ENCODE assay signal across 8 cellular contexts in the genomic region with DNA sequence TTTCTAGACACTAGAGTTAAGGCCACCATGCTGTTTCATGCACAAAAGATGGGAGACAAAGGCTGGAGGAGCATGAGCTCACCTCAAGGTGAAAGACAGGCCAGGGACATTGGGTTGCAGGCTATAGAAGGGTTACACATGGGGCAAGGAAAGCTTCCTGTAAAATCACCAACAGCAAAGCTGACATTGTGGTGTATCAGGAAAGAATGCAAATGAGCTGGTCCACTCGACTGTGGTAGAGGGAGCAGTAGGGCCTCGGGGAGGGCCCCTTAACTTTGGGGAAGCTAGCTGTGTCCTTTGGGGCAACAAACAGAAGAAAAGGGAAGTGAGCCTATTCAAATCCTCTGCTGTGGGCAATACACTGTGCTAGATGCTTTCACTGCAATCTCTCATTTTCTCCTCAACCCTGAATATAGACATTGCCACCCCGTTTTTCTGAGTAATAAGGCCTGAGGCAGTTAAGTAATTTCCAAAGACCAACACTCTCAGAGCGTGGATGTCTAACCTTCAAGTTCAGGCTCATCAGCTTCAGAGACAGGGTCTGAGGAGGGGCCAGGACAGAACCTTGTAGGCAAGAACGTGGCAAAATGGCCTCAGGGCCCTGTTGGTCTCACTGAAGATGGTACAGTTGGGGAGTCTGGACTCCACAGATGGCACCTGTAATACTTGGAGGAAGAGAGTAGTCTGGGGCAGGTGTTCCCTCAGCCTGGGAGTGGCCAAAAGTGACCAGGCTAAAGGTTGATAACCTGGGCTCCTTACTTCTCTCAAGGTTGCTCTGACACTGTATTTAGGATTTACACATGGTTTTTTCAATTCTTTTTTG. TPM values are rescaled to one million over a fixed set of nuclear protein-coding genes. Genes with fewer than 3 reads are reported as not detected.
DNase-seq lines count a peak whose midpoint lies in the region; ATAC-seq and TF ChIP-seq lines count a peak whose summit lies in the region.

No MANE protein-coding gene starts in this region.

- H3K79me2 ChIP-seq in neural progenitor cell (ENCODE audit: low read depth): no peaks in the 10 kb centered on the region

- POLR2A ChIA-PET in activated B cell treated with CpG ODN at 0.5 μM for 24 hours (lab: Charles Lee): interaction anchor here (0.6 to 3.5 kb wide), 12 partner anchors 8 to 1119 kb away, joined by 3 to 29 read pairs (median 4); a partner anchor contains a TSS

- DNase-seq in GDM1 (lab: John Stamatoyannopoulos, UW) (peak; percentile 80), activated B cell treated with CpG ODN at 0.5 μM for 24 hours (peak; percentile 57), BE2C (no peak), retina (no peak), neural progenitor cell (ENCODE audit: low spot score) (no peak)

- ATAC-seq in GM19328 (IDR thresholded peaks at IDR 0.05; ENCODE audit: unreplicated experiment) (peak; percentile 99), HG03196 (IDR thresholded peaks at IDR 0.05; ENCODE audit: unreplicated experiment) (peak; percentile 98), activated B cell treated with CpG ODN at 0.5 μM for 24 hours (ENCODE audit: low read depth) (peak; percentile 96)

- peaks cover 86% of the 10 kb centered on the region for H3K4me1 Mint-ChIP-seq in activated B cell treated with CpG ODN at 0.5 μM for 24 hours
- H3K4me1 Mint-ChIP-seq in stimulated activated naive CD8-positive, alpha-beta T cell treated with anti-CD3 and anti-CD28 coated beads, Interleukin-15, Interleukin-2, amounts not matched to agents 100 ng/mL and 50 ng/mL, for 24 hours (ENCODE audit: low read depth): peaks cover 76% of the 10 kb centered on the region
- no peaks in the 10 kb centered on the region for H3K4me1 Mint-ChIP-seq in neural progenitor cell

- TF ChIP-seq CTCF in activated B cell treated with CpG ODN at 0.5 μM for 24 hours (IDR thresholded peaks at IDR 0.05) (no peak), BE2C (IDR thresholded peaks at IDR 0.05; ENCODE audit: low read depth, low read length) (no peak), neural progenitor cell (IDR thresholded peaks at IDR 0.05) (no peak)

- H2AFZ ChIP-seq in neural progenitor cell (replicated peaks): no peak overlapping the region

- no peak overlapping the region for H3K27ac ChIP-seq in neural progenitor cell

- H3K36me3 Mint-ChIP-seq in activated B cell treated with CpG ODN at 0.5 μM for 24 hours (ENCODE audit: low read depth): no peaks in the 10 kb centered on the region
- no peaks in the 10 kb centered on the region for H3K36me3 Mint-ChIP-seq in stimulated activated naive CD8-positive, alpha-beta T cell treated with anti-CD3 and anti-CD28 coated beads, Interleukin-15, Interleukin-2, amounts not matched to agents 100 ng/mL and 50 ng/mL, for 24 hours (ENCODE audit: low read depth)
- no peaks in the 10 kb centered on the region for H3K36me3 Mint-ChIP-seq in neural progenitor cell

- H4K20me1 ChIP-seq in neural progenitor cell (ENCODE audit: low read depth): no peaks in the 10 kb centered on the region

- intact Hi-C loops in activated B cell treated with CpG ODN at 0.5 μM for 24 hours (cut with micrococcal nuclease): loop anchor here (1.0 to 2.0 kb wide), 7 partner anchors 17 to 147 kb away; a partner anchor contains a TSS

- CTCF ChIA-PET in activated B cell treated with CpG ODN at 0.5 μM for 24 hours (lab: Charles Lee): interaction anchor here (0.6 to 2.7 kb wide), 3 partner anchors 32 to 66 kb away, joined by 3 to 44 read pairs (median 6); no protein-coding TSS in a partner anchor

- peaks cover 5% of the 10 kb centered on the region for H3K27me3 ChIP-seq in BE2C
- no peaks in the 10 kb centered on the region for H3K27me3 ChIP-seq in neural progenitor cell

- H3K9me3 Mint-ChIP-seq in activated B cell treated with CpG ODN at 0.5 μM for 24 hours: no peaks in the 10 kb centered on the region
- H3K9me3 Mint-ChIP-seq in stimulated activated naive CD8-positive, alpha-beta T cell treated with anti-CD3 and anti-CD28 coated beads, Interleukin-15, Interleukin-2, amounts not matched to agents 100 ng/mL and 50 ng/mL, for 24 hours: no peaks in the 10 kb centered on the region
- no peaks in the 10 kb centered on the region for H3K9me3 Mint-ChIP-seq in neural progenitor cell

- no peak overlapping the region for H3K4me2 ChIP-seq in neural progenitor cell

- H3K4me1 ChIP-seq in BE2C (no peaks in the 10 kb centered on the region), neural progenitor cell (peaks cover 5% of the 10 kb centered on the region)

- no peaks in the 10 kb centered on the region for H3K27me3 Mint-ChIP-seq in activated B cell treated with CpG ODN at 0.5 μM for 24 hours
- peaks cover 10% of the 10 kb centered on the region for H3K27me3 Mint-ChIP-seq in stimulated activated naive CD8-positive, alpha-beta T cell treated with anti-CD3 and anti-CD28 coated beads, Interleukin-15, Interleukin-2, amounts not matched to agents 100 ng/mL and 50 ng/mL, for 24 hours
- H3K27me3 Mint-ChIP-seq in neural progenitor cell (ENCODE audit: insufficient read depth, low read depth): peaks cover 4% of the 10 kb centered on the region

- H3K9ac ChIP-seq in neural progenitor cell: no peak overlapping the region

- H3K4me3 ChIP-seq in BE2C (ENCODE audit: low read depth, low read length): no peak overlapping the region
- no peak overlapping the region for H3K4me3 ChIP-seq in neural progenitor cell

- H3K9me3 ChIP-seq in BE2C (no peaks in the 10 kb centered on the region), neural progenitor cell (ENCODE audit: low read depth) (no peaks in the 10 kb centered on the region)

- H3K36me3 ChIP-seq in BE2C (no peaks in the 10 kb centered on the region), neural progenitor cell (no peaks in the 10 kb centered on the region)

- H3K4me3 Mint-ChIP-seq in activated B cell treated with CpG ODN at 0.5 μM for 24 hours (peak overlapping the region; percentile 58), neural progenitor cell (no peak overlapping the region)
- H3K4me3 Mint-ChIP-seq in stimulated activated naive CD8-positive, alpha-beta T cell treated with anti-CD3 and anti-CD28 coated beads, Interleukin-15, Interleukin-2, amounts not matched to agents 100 ng/mL and 50 ng/mL, for 24 hours: peak overlapping the region; percentile 25

- H3F3A ChIP-seq in neural progenitor cell (ENCODE audit: low read depth): no peaks in the 10 kb centered on the region

- H3K27ac Mint-ChIP-seq in activated B cell treated with CpG ODN at 0.5 μM for 24 hours (peak overlapping the region; percentile 95), neural progenitor cell (no peak overlapping the region)
- H3K27ac Mint-ChIP-seq in stimulated activated naive CD8-positive, alpha-beta T cell treated with anti-CD3 and anti-CD28 coated beads, Interleukin-15, Interleukin-2, amounts not matched to agents 100 ng/mL and 50 ng/mL, for 24 hours: peak overlapping the region; percentile 88

RNA-seq across cellular contexts. Expression of a gene that starts 24.1 kb away (rescaled TPM):
- total RNA-seq in activated B cell treated with CpG ODN at 0.5 μM for 24 hours (0.12 and 0.38 TPM in 2 replicates), neural progenitor cell (ENCODE audit: low replicate concordance) (0.06 TPM in 1 of 2 replicates, not detected in the other)
- polyA plus RNA-seq in BE2C (2012; ENCODE audit: insufficient read depth, insufficient read length, low read depth): not detected

Comparison
In these comparisons a context has a peak if more than half of its experiments do, and no peak if none do; other contexts are left out.
1. DNase-seq: peak in GDM1 (single experiment) and activated B cell treated with CpG ODN at 0.5 μM for 24 hours (single experiment); none in BE2C (single experiment), retina (single experiment) and neural progenitor cell (single experiment).
2. Peak in every context shown above with its lines, with median percentiles within 50 percentile points of each other: ATAC-seq.